Comparison of ENCODE assay signal across 21 cellular contexts in the genomic region with DNA sequence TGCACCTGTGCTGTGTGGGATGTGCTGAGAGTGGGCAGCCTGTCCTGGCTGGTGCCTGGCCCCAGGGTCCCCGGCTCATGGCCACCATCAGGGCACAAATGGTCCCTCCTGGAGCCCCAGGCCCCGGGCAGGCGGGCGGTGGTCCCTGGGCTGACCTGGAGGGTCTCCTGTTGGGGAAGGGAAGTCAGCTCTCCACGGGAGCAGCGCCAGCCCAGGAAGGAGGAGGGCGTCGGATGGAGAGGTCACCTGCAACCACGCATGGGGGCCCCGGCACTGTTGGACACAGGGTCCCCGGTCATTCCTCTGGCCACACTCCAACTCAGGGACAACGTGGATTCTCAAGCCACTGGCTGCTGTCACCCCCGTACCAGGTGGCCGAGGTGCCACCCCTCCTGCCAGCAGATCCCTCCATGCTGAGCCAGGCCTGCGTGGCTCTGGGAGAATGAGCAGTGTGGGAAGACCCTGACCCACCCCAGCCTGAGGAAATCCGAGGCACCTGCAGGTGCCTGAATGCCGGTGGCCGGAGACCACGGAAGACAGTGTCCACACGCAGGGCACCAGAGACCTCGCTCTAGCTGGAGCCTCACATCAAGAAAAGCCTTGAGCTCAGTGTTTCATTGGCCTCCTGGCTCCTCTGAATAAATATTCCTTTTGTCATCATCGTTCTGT.
"Had no signal": no experiment of that assay in that cellular context is flagged by ENCODE, and none has a peak within 500 bp of the region (broad histone marks: within the 10 kb centered on the region; RNA-seq: fewer than 3 reads in every experiment).

No MANE protein-coding gene starts in this region.

- DNase-seq: effector memory CD4-positive, alpha-beta T cell; esophagus squamous epithelium; foreskin fibroblast; head of caudate nucleus; kidney; left cardiac atrium; left ventricle myocardium inferior; mesendoderm; naive B cell; psoas muscle; retina; small intestine; stimulated activated CD4-positive, alpha-beta T cell treated with anti-CD3 and anti-CD28 coated beads, Interleukin-12 subunit alpha, Interleukin-12 subunit beta, amount 100 ng/mL, for 4 hours; stimulated activated naive CD4-positive, alpha-beta T cell treated with Interleukin-2 at 50 U/mL for 16 hours had no signal

- H3K9me3 ChIP-seq: esophagus squamous epithelium, gastroesophageal sphincter, left ventricle myocardium inferior, psoas muscle, upper lobe of left lung, vagina had no signal

- H3K4me3 ChIP-seq: esophagus squamous epithelium, gastroesophageal sphincter, hepatocyte, left ventricle myocardium inferior, lung, psoas muscle, upper lobe of left lung, vagina had no signal

- FAIRE-seq: endometrium, kidney, small intestine had no signal

- ATAC-seq: gastroesophageal sphincter, left cardiac atrium, psoas muscle had no signal

- H3K4me1 ChIP-seq: esophagus squamous epithelium, gastroesophageal sphincter, left ventricle myocardium inferior, upper lobe of left lung, vagina had no signal

- H3K27ac ChIP-seq: epithelial cell of prostate, esophagus squamous epithelium, gastroesophageal sphincter, hepatocyte, left ventricle myocardium inferior, psoas muscle, upper lobe of left lung, vagina had no signal

- H3K4me2 ChIP-seq: hepatocyte had no signal

- H3K27me3 ChIP-seq: esophagus squamous epithelium, gastroesophageal sphincter, hepatocyte, upper lobe of left lung, vagina had no signal

- H2AFZ ChIP-seq: hepatocyte had no signal
